In the genomic region with DNA sequence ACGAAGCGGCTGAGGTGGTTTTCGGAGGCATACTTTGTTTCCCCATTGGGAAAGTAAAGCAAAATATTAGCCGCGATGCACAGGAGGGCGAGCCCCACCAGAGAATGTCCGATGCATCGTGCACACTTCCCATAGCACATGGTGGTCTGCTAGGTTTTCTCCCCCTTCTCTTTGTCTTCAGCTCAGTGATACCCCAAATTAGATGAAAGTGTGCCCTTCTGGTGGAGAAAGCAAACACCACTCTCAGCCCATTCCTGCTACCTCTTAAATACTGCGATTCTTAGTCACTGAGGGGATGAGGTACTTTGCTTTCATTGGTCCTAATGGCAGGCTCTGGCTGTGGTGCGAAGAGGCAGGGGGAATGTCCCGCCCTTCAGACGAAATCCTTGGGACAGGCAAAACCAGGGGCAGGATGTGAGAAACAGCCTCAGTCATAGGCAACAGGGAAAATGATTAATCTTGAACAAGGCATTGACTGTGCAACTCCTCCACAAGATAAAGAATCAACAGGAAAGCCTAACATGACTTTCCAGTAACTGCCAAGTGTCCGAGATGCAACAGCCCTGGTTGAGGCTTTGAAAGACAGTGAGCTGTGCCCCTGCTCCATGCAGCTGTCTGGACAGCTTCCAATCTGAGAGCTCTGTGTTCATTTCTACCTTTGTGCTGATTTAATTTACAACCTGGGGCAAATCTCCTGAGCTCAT, we compare ENCODE assay signal across 9 cellular contexts. TPM values are rescaled to one million over a fixed set of nuclear protein-coding genes. Genes with fewer than 3 reads are reported as not detected.
A peak's percentile ranks its signal among the peaks of the same experiment; 100 is the strongest.
DNase-seq lines count a peak whose midpoint lies in the region; ATAC-seq and TF ChIP-seq lines count a peak whose summit lies in the region.
"Had no signal": no experiment of that assay in that cellular context is flagged by ENCODE, and none has a peak within 500 bp of the region (broad histone marks: within the 10 kb centered on the region; RNA-seq: fewer than 3 reads in every experiment).

A gene with protein sequence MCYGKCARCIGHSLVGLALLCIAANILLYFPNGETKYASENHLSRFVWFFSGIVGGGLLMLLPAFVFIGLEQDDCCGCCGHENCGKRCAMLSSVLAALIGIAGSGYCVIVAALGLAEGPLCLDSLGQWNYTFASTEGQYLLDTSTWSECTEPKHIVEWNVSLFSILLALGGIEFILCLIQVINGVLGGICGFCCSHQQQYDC (minus strand): TSS at position 242 of the 704 bp plus-strand sequence. CDS start 102 bp downstream, at position 140.

- in situ Hi-C loops in ACHN (cut with HindIII; ENCODE audit: low pct_ligation_motif_present, low pct_unique_long_range_greater_than_20kb, low sequenced_read_pairs): no loop called here
- in situ Hi-C loops in mammary epithelial cell (cut with MboI; ENCODE audit: low sequenced_read_pairs in 2 of 2): no loop called here

- H3K9me3 ChIP-seq in mammary epithelial cell (replicated peaks; ENCODE audit: insufficient read depth, low read length) (no peaks in the 10 kb centered on the region), left lung (no peaks in the 10 kb centered on the region), tibial nerve (no peaks in the 10 kb centered on the region)

- dilution Hi-C loops in mammary epithelial cell (cut with HindIII; ENCODE audit: low sequenced_read_pairs): no loop called here

- H3K4me1 ChIP-seq in mammary epithelial cell (ENCODE audit: insufficient read depth, low read length): peaks cover 51% of the 10 kb centered on the region
- H3K4me1 ChIP-seq in left lung: peaks cover 16 to 45% of the 10 kb centered on the region in 2 donors
- H3K4me1 ChIP-seq in tibial nerve: peaks cover 0 to 32% (median 2%) of the 10 kb centered on the region in 4 donors

- no peaks in the 10 kb centered on the region for H3K27me3 ChIP-seq in mammary epithelial cell (ENCODE audit: insufficient read depth, low read length)
- H3K27me3 ChIP-seq in left lung: no peaks in the 10 kb centered on the region
- no peaks in the 10 kb centered on the region for H3K27me3 ChIP-seq in tibial nerve

- 2% methylated on average over 12 of the region's 13 CpGs for WGBS in mammary epithelial cell (ENCODE audit: low coverage, missing lambda C conversion rate)
- WGBS in tibial nerve, 2 donors: 40 to 41% methylated on average over 13 of the region's 13 CpGs

- peak within 1 kb of the TSS; percentile 73 for H3K4me2 ChIP-seq in mammary epithelial cell (ENCODE audit: insufficient read depth, low read depth, low read length)

- TSS peak; percentile 84 for BruUV-seq in mammary epithelial cell (replicated peaks; lab: Mats Ljungman, UMichigan)

- peak within 1 kb of the TSS; percentile 23 for H2AFZ ChIP-seq in mammary epithelial cell (ENCODE audit: low read depth, low read length)

- peaks cover 15% of the 10 kb centered on the region for H3K36me3 ChIP-seq in mammary epithelial cell (ENCODE audit: insufficient read depth, low read length)
- peaks cover 0 to 11% of the 10 kb centered on the region in 2 donors for H3K36me3 ChIP-seq in left lung
- no peaks in the 10 kb centered on the region for H3K36me3 ChIP-seq in tibial nerve

- peak within 1 kb of the TSS; percentile 100 for H3K9ac ChIP-seq in mammary epithelial cell (ENCODE audit: insufficient read depth, low read length)

- intact Hi-C loops in mammary epithelial cell (cut with micrococcal nuclease): loop anchor here (1.0 kb wide), 1 partner anchor 10 kb away; no protein-coding TSS in a partner anchor
- intact Hi-C loops in left lung (cut with DNase I): no loop called here

- peak within 1 kb of the TSS; percentile 100 for H3K27ac ChIP-seq in mammary epithelial cell (ENCODE audit: insufficient read depth, low read depth, low read length)
- H3K27ac ChIP-seq in left lung: peak within 1 kb of the TSS; percentile 84 to 89
- H3K27ac ChIP-seq in tibial nerve: peak within 1 kb of the TSS; percentile 28 to 86 (median 74)

- peak; percentile 9 to 55 for TF ChIP-seq POLR2A in tibial nerve (IDR thresholded peaks at IDR 0.05)

- CTCF ChIA-PET in mammary epithelial cell (lab: Charles Lee; ENCODE audit: low non-redundant PET): interaction anchor here (0.5 kb wide), 1 partner anchor 27 kb away, joined by 3 read pairs; no protein-coding TSS in a partner anchor

- DNase-seq in ACHN: peak; percentile 97
- peak; percentile 5 for DNase-seq in MV-4-11 (lab: John Stamatoyannopoulos, UW)
- DNase-seq in mammary epithelial cell: peak; percentile 100
- DNase-seq in left lung: peak; percentile 59 to 61
- DNase-seq in tibial nerve (ENCODE audit: low spot score in 2 of 2): peak; percentile 56 to 61
- DNase-seq in stimulated activated naive CD4-positive, alpha-beta T cell (lab: John Stamatoyannopoulos, UW): no peak
- DNase-seq in SK-N-DZ (ENCODE audit: low spot score): no peak
- DNase-seq: activated T-cell treated with anti-CD3 and anti-CD28 coated beads, Interleukin-2, amount 50 U/mL, for 72 hours had no signal

- peaks cover 45% of the 10 kb centered on the region for H3K79me2 ChIP-seq in mammary epithelial cell (ENCODE audit: insufficient read depth, low read length)

- H3K4me3 ChIP-seq in mammary epithelial cell (replicated peaks in 1 of 3; ENCODE audit: insufficient read depth in 1 of 3, low read depth in 2 of 3, low read length in 3 of 3) (peak within 1 kb of the TSS; percentile 93 to 98 (median 94)), left lung (peak within 1 kb of the TSS; percentile 38 to 48), tibial nerve (peak within 1 kb of the TSS; percentile 26 to 49 (median 33))

- TF ChIP-seq CTCF in mammary epithelial cell (conservative IDR thresholded peaks at IDR 0.05 in 1 of 2, IDR thresholded peaks at IDR 0.05 in 1 of 2; ENCODE audit: extremely low read depth in 1 of 2, insufficient read depth in 1 of 2, low read depth in 1 of 2, low read length in 2 of 2) (no peak), left lung (IDR thresholded peaks at IDR 0.05) (no peak), tibial nerve (IDR thresholded peaks at IDR 0.05) (peak in 2 of 5 experiments; percentile 25 to 40)

- ATAC-seq in left lung (peak; percentile 88), HG03139 (IDR thresholded peaks at IDR 0.05; ENCODE audit: unreplicated experiment) (no peak)

- TF ChIP-seq EP300 in tibial nerve (IDR thresholded peaks at IDR 0.05): peak in 1 of 2 donors; percentile 86

- H4K20me1 ChIP-seq in mammary epithelial cell (ENCODE audit: insufficient read depth, low read length): no peaks in the 10 kb centered on the region

RNA-seq across cellular contexts. Expression of the gene that starts here (rescaled TPM):
- total RNA-seq in mammary epithelial cell (100 to 1,000 TPM; 121 to 246 TPM), left lung (100 to 1,000 TPM; 249 to 283 TPM), tibial nerve (100 to 1,000 TPM; 132 to 264 (median 169) TPM)
- polyA plus RNA-seq in mammary epithelial cell: 285 TPM
- polyA minus RNA-seq in mammary epithelial cell: 178 TPM
- polyA plus RNA-seq in SK-N-DZ (2014; cell fraction: cytosol; rRNA removed): not detected in 2 replicates
- polyA plus RNA-seq in SK-N-DZ (2014; cell fraction: nucleus; rRNA removed): not detected in 2 replicates

Comparison
In these comparisons a context has a peak if more than half of its experiments do, and no peak if none do; other contexts are left out.
1. DNase-seq: peak in ACHN (single experiment), MV-4-11 (single experiment), mammary epithelial cell (single experiment), left lung (2 of 2) and tibial nerve (2 of 2); none in stimulated activated naive CD4-positive, alpha-beta T cell (0 of 6) and SK-N-DZ (single experiment).
2. H3K4me3 ChIP-seq: peak in every context shown above with its lines; median percentile 94 in mammary epithelial cell; 43 in left lung; 33 in tibial nerve.
3. Peak in every context shown above with its lines, with median percentiles within 50 percentile points of each other: H3K27ac ChIP-seq.